In the genomic region with DNA sequence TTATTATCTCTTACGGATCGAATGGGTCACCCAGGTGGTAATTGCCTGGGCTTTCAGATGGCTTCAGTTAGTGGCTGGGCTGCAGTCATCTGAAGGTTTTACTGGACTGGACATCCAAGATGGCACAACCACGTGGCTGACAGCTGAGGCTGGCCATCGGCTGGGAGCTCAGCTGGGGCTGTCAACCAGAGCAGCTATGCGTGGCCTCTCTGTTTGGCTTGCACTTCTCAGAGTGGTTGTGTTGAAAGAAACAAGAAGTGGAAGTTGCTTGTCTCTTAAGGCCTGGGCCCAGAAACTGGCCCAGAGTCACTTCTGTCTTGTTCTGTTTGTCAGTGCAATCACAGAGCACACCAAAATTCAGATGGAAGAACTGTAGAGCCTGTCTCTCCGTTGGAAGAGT, we compare ENCODE assay signal across 11 cellular contexts. TPM values are rescaled to one million over a fixed set of nuclear protein-coding genes. Genes with fewer than 3 reads are reported as not detected.
DNase-seq lines count a peak whose midpoint lies in the region; ATAC-seq and TF ChIP-seq lines count a peak whose summit lies in the region.
"Had no signal": no experiment of that assay in that cellular context is flagged by ENCODE, and none has a peak within 500 bp of the region (broad histone marks: within the 10 kb centered on the region; RNA-seq: fewer than 3 reads in every experiment).

No MANE protein-coding gene starts in this region.

- peak overlapping the region; percentile 33 for H3K27ac Mint-ChIP-seq in activated T-helper 17 cell treated with anti-CD3 and anti-CD28 coated beads, Interleukin-2, amount 50 U/mL, for 72 hours
- H3K27ac Mint-ChIP-seq in type B pancreatic cell: no peak overlapping the region

- TF ChIP-seq CTCF in type B pancreatic cell (conservative IDR thresholded peaks at IDR 0.05): no peak

- H3K4me3 Mint-ChIP-seq in activated T-helper 17 cell treated with anti-CD3 and anti-CD28 coated beads, Interleukin-2, amount 50 U/mL, for 72 hours: no peak overlapping the region
- no peak overlapping the region for H3K4me3 Mint-ChIP-seq in type B pancreatic cell

- no peaks in the 10 kb centered on the region for H3K27me3 Mint-ChIP-seq in activated T-helper 17 cell treated with anti-CD3 and anti-CD28 coated beads, Interleukin-2, amount 50 U/mL, for 72 hours
- no peaks in the 10 kb centered on the region for H3K27me3 Mint-ChIP-seq in type B pancreatic cell

- H3K9me3 Mint-ChIP-seq in activated T-helper 17 cell treated with anti-CD3 and anti-CD28 coated beads, Interleukin-2, amount 50 U/mL, for 72 hours: peaks cover 6% of the 10 kb centered on the region
- no peaks in the 10 kb centered on the region for H3K9me3 Mint-ChIP-seq in type B pancreatic cell

- peaks cover 37% of the 10 kb centered on the region for H3K4me1 Mint-ChIP-seq in activated T-helper 17 cell treated with anti-CD3 and anti-CD28 coated beads, Interleukin-2, amount 50 U/mL, for 72 hours
- H3K4me1 Mint-ChIP-seq in type B pancreatic cell (ENCODE audit: unreplicated experiment): peaks cover 12% of the 10 kb centered on the region

- no peaks in the 10 kb centered on the region for H3K36me3 Mint-ChIP-seq in activated T-helper 17 cell treated with anti-CD3 and anti-CD28 coated beads, Interleukin-2, amount 50 U/mL, for 72 hours (ENCODE audit: low read depth)
- H3K36me3 Mint-ChIP-seq in type B pancreatic cell: peaks cover 7% of the 10 kb centered on the region

- DNase-seq in activated effector memory CD4-positive, alpha-beta T cell treated with anti-CD3 and anti-CD28 coated beads, Interleukin-2, amount 50 U/mL, for 16 hours: peak; percentile 33
- DNase-seq in activated effector memory CD4-positive, alpha-beta T cell treated with Interleukin-2 at 50 U/mL for 16 hours: no peak
- DNase-seq in type B pancreatic cell (ENCODE audit: extremely low spot score, unreplicated experiment) (peak; percentile 42), Right ventricle myocardium superior (no peak), NCI-H1105 treated with DMSO at 0.1 percent for 48 hours (lab: John Stamatoyannopoulos, UW) (no peak), AG08396 (ENCODE audit: low spot score) (no peak)
- DNase-seq: DMS53, NCI-H69, tibial artery had no signal

- peak; percentile 42 for ATAC-seq in HG02759 (IDR thresholded peaks at IDR 0.05; ENCODE audit: unreplicated experiment)
- ATAC-seq in activated T-helper 17 cell treated with anti-CD3 and anti-CD28 coated beads, Interleukin-2, amount 50 U/mL, for 72 hours (replicated peaks): no peak
- no peak for ATAC-seq in Right ventricle myocardium superior (ENCODE audit: poor library complexity)

- intact Hi-C loops in Right ventricle myocardium superior (cut with DNase I): no loop called here

RNA-seq across cellular contexts. Expression of gene GDI2, which starts 5.7 kb away (rescaled TPM):
- 100 to 1,000 TPM; 190 to 266 TPM for total RNA-seq in activated T-helper 17 cell treated with anti-CD3 and anti-CD28 coated beads, Interleukin-2, amount 50 U/mL, for 72 hours
- total RNA-seq in type B pancreatic cell (ENCODE audit: low replicate concordance) (245 TPM in 2 replicates), Right ventricle myocardium superior (101 TPM)

Comparison
In these comparisons a context has a peak if more than half of its experiments do, and no peak if none do; other contexts are left out.
1. DNase-seq: peak in activated effector memory CD4-positive, alpha-beta T cell treated with anti-CD3 and anti-CD28 coated beads, Interleukin-2, amount 50 U/mL, for 16 hours (single experiment) and type B pancreatic cell (single experiment); none in activated effector memory CD4-positive, alpha-beta T cell treated with Interleukin-2 at 50 U/mL for 16 hours (single experiment), Right ventricle myocardium superior (single experiment), NCI-H1105 treated with DMSO at 0.1 percent for 48 hours (single experiment) and AG08396 (single experiment).